9 cellular contexts compared by ENCODE assay signal in the genomic region with DNA sequence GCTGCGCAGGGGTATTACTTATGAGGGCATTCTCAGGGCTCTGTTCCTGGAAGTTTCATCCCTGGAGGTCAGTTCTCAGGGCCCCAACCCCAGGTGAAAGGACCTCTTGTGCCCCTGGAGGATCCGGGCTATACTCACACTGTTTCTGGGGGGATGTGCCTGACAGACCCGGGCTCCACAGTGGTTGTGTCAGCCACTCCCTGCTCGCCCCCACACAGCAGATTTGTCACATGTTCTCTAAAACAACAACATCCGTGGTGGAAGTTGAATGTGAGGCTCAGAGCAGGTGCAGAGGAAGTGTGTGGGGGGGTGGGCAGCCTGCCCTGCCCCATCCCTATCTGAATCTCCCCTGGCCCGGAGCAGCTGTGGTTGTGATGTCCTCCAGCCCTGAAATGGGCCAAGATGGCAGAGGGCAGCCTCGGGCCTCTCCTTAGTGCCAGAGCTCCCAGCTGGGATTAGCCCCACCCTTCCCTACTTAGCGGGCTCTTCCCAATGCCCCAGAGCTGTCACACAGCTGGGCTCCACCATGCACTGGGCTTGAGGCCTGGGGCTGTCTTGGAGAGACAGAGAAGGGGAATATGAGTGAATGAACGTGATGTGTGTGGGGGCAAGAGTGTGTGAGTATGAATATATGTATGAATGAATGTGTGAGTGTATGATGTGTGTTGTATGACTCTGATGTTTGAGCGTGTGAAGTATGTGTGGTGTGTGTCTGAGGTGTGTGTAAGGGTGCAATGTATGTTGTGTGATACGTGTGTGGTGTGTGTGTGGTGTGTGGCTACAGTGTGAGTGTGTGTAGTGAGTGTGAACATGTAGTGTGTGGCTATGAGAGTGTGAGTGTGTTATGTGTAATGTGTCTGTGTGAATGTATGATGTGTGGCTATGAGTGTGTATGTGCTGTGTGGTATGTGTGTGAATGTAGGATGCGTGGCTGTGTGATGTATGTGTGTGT. TPM values are rescaled to one million over a fixed set of nuclear protein-coding genes. Genes with fewer than 3 reads are reported as not detected.
A peak's percentile ranks its signal among the peaks of the same experiment; 100 is the strongest.
DNase-seq lines count a peak whose midpoint lies in the region; ATAC-seq and TF ChIP-seq lines count a peak whose summit lies in the region.
"Had no signal": no experiment of that assay in that cellular context is flagged by ENCODE, and none has a peak within 500 bp of the region (broad histone marks: within the 10 kb centered on the region; RNA-seq: fewer than 3 reads in every experiment).

No MANE protein-coding gene starts in this region.

- CTCF ChIA-PET in activated CD8-positive, alpha-beta T cell treated with anti-CD3 and anti-CD28 coated beads for 36 hours (lab: Charles Lee), result interaction anchor here (1.5 to 12.9 kb wide), 4 partner anchors 8 to 259 kb away, joined by 6 to 289 read pairs (median 34); a partner anchor contains a TSS

- H3K4me3 Mint-ChIP-seq in activated CD8-positive, alpha-beta T cell treated with anti-CD3 and anti-CD28 coated beads for 36 hours, result no peak overlapping the region
- H3K4me3 Mint-ChIP-seq: natural killer cell treated with Interleukin-12 subunit alpha and Interleukin-12 subunit beta and Interleukin-15 and Interleukin-18, amount 100 ng/mL, for 72 hours had no signal

- H3K36me3 Mint-ChIP-seq in activated CD8-positive, alpha-beta T cell treated with anti-CD3 and anti-CD28 coated beads for 36 hours (ENCODE audit: low read depth), result peaks cover 20% of the 10 kb centered on the region
- H3K36me3 Mint-ChIP-seq: natural killer cell treated with Interleukin-12 subunit alpha and Interleukin-12 subunit beta and Interleukin-15 and Interleukin-18, amount 100 ng/mL, for 72 hours had no signal

- TF ChIP-seq CTCF in activated CD8-positive, alpha-beta T cell treated with anti-CD3 and anti-CD28 coated beads for 36 hours (IDR thresholded peaks at IDR 0.05), result no peak

- peaks cover 32% of the 10 kb centered on the region for H3K4me1 Mint-ChIP-seq in activated CD8-positive, alpha-beta T cell treated with anti-CD3 and anti-CD28 coated beads for 36 hours (ENCODE audit: low read depth)

- intact Hi-C loops in activated CD8-positive, alpha-beta T cell treated with anti-CD3 and anti-CD28 coated beads for 36 hours (cut with micrococcal nuclease), result no loop called here

- DNase-seq in NK-92 treated with Interleukin-12 subunit alpha and Interleukin-12 subunit beta, amount 100 ng/mL, for 24 hours (lab: John Stamatoyannopoulos, UW), result peak; percentile 64
- no peak for DNase-seq in NK-92 (lab: John Stamatoyannopoulos, UW; ENCODE audit: unreplicated experiment)
- DNase-seq in activated CD8-positive, alpha-beta T cell treated with anti-CD3 and anti-CD28 coated beads for 36 hours, result peak; percentile 92
- peak; percentile 17 for DNase-seq in medulla oblongata (ENCODE audit: extremely low spot score)
- no peak for DNase-seq in LoVo (ENCODE audit: low spot score)
- no peak for DNase-seq in hippocampal formation (lab: John Stamatoyannopoulos, UW)

- H3K27ac Mint-ChIP-seq in activated CD8-positive, alpha-beta T cell treated with anti-CD3 and anti-CD28 coated beads for 36 hours, result no peak overlapping the region
- H3K27ac Mint-ChIP-seq: natural killer cell treated with Interleukin-12 subunit alpha and Interleukin-12 subunit beta and Interleukin-15 and Interleukin-18, amount 100 ng/mL, for 72 hours had no signal

- H3K27me3 Mint-ChIP-seq in activated CD8-positive, alpha-beta T cell treated with anti-CD3 and anti-CD28 coated beads for 36 hours, result no peaks in the 10 kb centered on the region
- H3K27me3 Mint-ChIP-seq: natural killer cell treated with Interleukin-12 subunit alpha and Interleukin-12 subunit beta and Interleukin-15 and Interleukin-18, amount 100 ng/mL, for 72 hours had no signal

- peak; percentile 63 for ATAC-seq in HG03354 (IDR thresholded peaks at IDR 0.05; ENCODE audit: poor library complexity, severe bottlenecking, unreplicated experiment)
- peak; percentile 67 for ATAC-seq in activated CD8-positive, alpha-beta T cell treated with anti-CD3 and anti-CD28 coated beads for 36 hours
- no peak for ATAC-seq in GM18858 (IDR thresholded peaks at IDR 0.05; ENCODE audit: unreplicated experiment)

- no peaks in the 10 kb centered on the region for H3K9me3 Mint-ChIP-seq in activated CD8-positive, alpha-beta T cell treated with anti-CD3 and anti-CD28 coated beads for 36 hours
- H3K9me3 Mint-ChIP-seq: natural killer cell treated with Interleukin-12 subunit alpha and Interleukin-12 subunit beta and Interleukin-15 and Interleukin-18, amount 100 ng/mL, for 72 hours had no signal

- POLR2A ChIA-PET in activated CD8-positive, alpha-beta T cell treated with anti-CD3 and anti-CD28 coated beads for 36 hours (lab: Charles Lee), result interaction anchor here (0.6 to 2.5 kb wide), 5 partner anchors 10 to 207 kb away, joined by 3 to 15 read pairs (median 6); no protein-coding TSS in a partner anchor

RNA-seq across cellular contexts. Expression of a gene that starts 1.5 kb away (rescaled TPM):
- 10 to 100 TPM; 49.4 to 51.7 TPM for total RNA-seq in activated CD8-positive, alpha-beta T cell treated with anti-CD3 and anti-CD28 coated beads for 36 hours

RNA-seq across cellular contexts. Expression of a gene that starts 23.0 kb away (rescaled TPM):
- under 1 TPM in 1 of 2 experiments, not detected in 1; 0.07 TPM for total RNA-seq in activated CD8-positive, alpha-beta T cell treated with anti-CD3 and anti-CD28 coated beads for 36 hours

RNA-seq across cellular contexts. Expression of a gene that starts 26.0 kb away (rescaled TPM):
- total RNA-seq in activated CD8-positive, alpha-beta T cell treated with anti-CD3 and anti-CD28 coated beads for 36 hours, result under 1 TPM; 0.54 to 0.81 TPM
- total RNA-seq: natural killer cell treated with Interleukin-12 subunit alpha and Interleukin-12 subunit beta and Interleukin-15 and Interleukin-18, amount 100 ng/mL, for 72 hours had no signal

RNA-seq across cellular contexts. Expression of a gene that starts 47.0 kb away (rescaled TPM):
- not detected for total RNA-seq in activated CD8-positive, alpha-beta T cell treated with anti-CD3 and anti-CD28 coated beads for 36 hours
- total RNA-seq: natural killer cell treated with Interleukin-12 subunit alpha and Interleukin-12 subunit beta and Interleukin-15 and Interleukin-18, amount 100 ng/mL, for 72 hours had no signal

RNA-seq across cellular contexts. Expression of a gene that starts 57.9 kb away (rescaled TPM):
- not detected for total RNA-seq in activated CD8-positive, alpha-beta T cell treated with anti-CD3 and anti-CD28 coated beads for 36 hours
- total RNA-seq: natural killer cell treated with Interleukin-12 subunit alpha and Interleukin-12 subunit beta and Interleukin-15 and Interleukin-18, amount 100 ng/mL, for 72 hours had no signal

Comparison
In these comparisons a context has a peak if more than half of its experiments do, and no peak if none do; other contexts are left out.
1. DNase-seq: peak in NK-92 treated with Interleukin-12 subunit alpha and Interleukin-12 subunit beta, amount 100 ng/mL, for 24 hours (single experiment), activated CD8-positive, alpha-beta T cell treated with anti-CD3 and anti-CD28 coated beads for 36 hours (single experiment) and medulla oblongata (single experiment); none in NK-92 (single experiment), LoVo (single experiment) and hippocampal formation (0 of 2).